In the genomic region with DNA sequence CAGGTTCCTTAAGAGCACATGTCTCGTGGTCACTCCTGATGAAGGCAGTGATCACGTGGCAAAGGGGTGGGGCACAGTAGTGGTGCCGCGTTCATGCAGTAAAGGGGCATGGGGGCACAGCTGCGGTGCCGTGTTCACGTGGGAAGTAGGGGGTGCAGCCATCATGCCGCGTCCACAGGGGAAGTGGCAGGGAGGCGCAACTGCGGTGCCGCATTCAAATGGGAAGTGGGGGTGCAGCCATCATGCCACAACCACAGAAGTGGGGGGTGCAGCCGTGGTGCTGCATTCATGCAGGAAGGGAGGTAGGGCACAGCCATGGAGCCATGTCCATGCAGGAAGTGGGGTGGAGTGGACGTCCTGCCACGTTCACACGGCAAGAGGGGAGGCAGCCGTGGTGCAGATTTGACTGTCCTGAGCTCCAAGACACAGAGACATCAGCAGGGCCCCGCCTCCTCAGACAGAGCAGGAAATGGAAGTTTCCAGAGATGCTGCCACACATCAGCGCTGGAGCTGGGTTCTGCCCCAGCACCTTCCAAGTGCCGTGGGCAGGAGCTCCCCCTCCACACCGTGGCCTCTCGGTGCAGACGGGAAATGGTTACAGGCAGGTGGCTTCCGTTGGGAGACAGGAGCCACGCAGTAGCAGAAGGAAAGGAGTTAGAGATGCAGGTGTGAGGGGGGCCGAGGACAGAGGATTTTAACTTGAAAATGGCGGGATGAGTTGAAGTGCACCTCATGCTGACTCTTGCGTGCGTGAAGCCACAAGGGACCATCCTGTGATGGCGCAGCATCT, we compare ENCODE assay signal across 1 cellular context.
TF ChIP-seq lines count a peak whose summit lies in the region.

No MANE protein-coding gene starts in this region.

TF ChIP-seq in HepG2, 621 proteins besides CTCF, POLR2A, EP300 and RAD21 (continued from another document):
- TF ChIP-seq, protein P1, sequence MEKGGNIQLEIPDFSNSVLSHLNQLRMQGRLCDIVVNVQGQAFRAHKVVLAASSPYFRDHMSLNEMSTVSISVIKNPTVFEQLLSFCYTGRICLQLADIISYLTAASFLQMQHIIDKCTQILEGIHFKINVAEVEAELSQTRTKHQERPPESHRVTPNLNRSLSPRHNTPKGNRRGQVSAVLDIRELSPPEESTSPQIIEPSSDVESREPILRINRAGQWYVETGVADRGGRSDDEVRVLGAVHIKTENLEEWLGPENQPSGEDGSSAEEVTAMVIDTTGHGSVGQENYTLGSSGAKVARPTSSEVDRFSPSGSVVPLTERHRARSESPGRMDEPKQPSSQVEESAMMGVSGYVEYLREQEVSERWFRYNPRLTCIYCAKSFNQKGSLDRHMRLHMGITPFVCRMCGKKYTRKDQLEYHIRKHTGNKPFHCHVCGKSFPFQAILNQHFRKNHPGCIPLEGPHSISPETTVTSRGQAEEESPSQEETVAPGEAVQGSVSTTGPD (CRISPR knock-in tag; IDR thresholded peaks at IDR 0.05) = no peak
TF ChIP-seq in HepG2: peak in this region for 0.
